ENCODE assay signal across 8 cellular contexts in genomic region chr1:174990382-174990999, GRCh38. TPM values are rescaled to one million over a fixed set of nuclear protein-coding genes. Genes with fewer than 3 reads are reported as not detected.
DNase-seq lines count a peak whose midpoint lies in the region; ATAC-seq and TF ChIP-seq lines count a peak whose summit lies in the region.

No MANE protein-coding gene starts in this region.

- H3K18ac ChIP-seq in mesendoderm (ENCODE audit: low read length): no peak overlapping the region

- ATAC-seq in CD4-positive, alpha-beta T cell (ENCODE audit: poor library complexity): peak; percentile 77
- peak; percentile 91 to 95 for ATAC-seq in naive B cell (ENCODE audit: low read depth in 2 of 2)

- peak overlapping the region; percentile 93 for H3K27ac Mint-ChIP-seq in CD4-positive, alpha-beta T cell
- H3K27ac Mint-ChIP-seq in naive B cell: peak overlapping the region; percentile 83 to 97 (median 93)

- H4K5ac ChIP-seq in mesendoderm (ENCODE audit: low read length): no peak overlapping the region

- TF ChIP-seq CTCF in CD4-positive, alpha-beta T cell (IDR thresholded peaks at IDR 0.05): no peak
- TF ChIP-seq CTCF in HFF-Myc (IDR thresholded peaks at IDR 0.05; ENCODE audit: low read depth, low read length, missing control alignments): no peak

- WGBS in mesendoderm (ENCODE audit: extremely low coverage, insufficient coverage, low lambda C conversion rate): no CpG with 5 or more reads among the region's 6 CpGs

- no peak for DNase-seq in CD4-positive, alpha-beta T cell
- DNase-seq in HFF-Myc (ENCODE audit: extremely low read depth, low read depth) (peak; percentile 59), RKO (ENCODE audit: low spot score) (peak; percentile 84), naive B cell (peak; percentile 20), NCI-H2171 treated with DMSO at 0.1 percent for 48 hours (lab: John Stamatoyannopoulos, UW) (no peak), mesendoderm (no peak), hippocampal formation (lab: John Stamatoyannopoulos, UW) (no peak)

- H3K79me1 ChIP-seq in mesendoderm (ENCODE audit: low read length): no peaks in the 10 kb centered on the region

- no peak overlapping the region for H2BK15ac ChIP-seq in mesendoderm (replicated peaks; ENCODE audit: low read depth)

- H3K4ac ChIP-seq in mesendoderm (ENCODE audit: low read depth, low read length): no peak overlapping the region

- H2AK5ac ChIP-seq in mesendoderm (ENCODE audit: low read length): no peak overlapping the region

- H4K8ac ChIP-seq in mesendoderm (ENCODE audit: low read depth, low read length): no peak overlapping the region

- H3K56ac ChIP-seq in mesendoderm (ENCODE audit: low read length): no peak overlapping the region

- H3K27me3 ChIP-seq in CD4-positive, alpha-beta T cell (ENCODE audit: control insufficient read depth, insufficient read depth, low read length): no peaks in the 10 kb centered on the region
- no peaks in the 10 kb centered on the region for H3K27me3 ChIP-seq in duodenal mucosa (ENCODE audit: control insufficient read depth in 1 of 2, insufficient read depth in 2 of 2, low read length in 2 of 2)
- no peaks in the 10 kb centered on the region for H3K27me3 ChIP-seq in mesendoderm (ENCODE audit: insufficient read depth, low read length, poor library complexity)

- POLR2A ChIA-PET in CD4-positive, alpha-beta T cell (lab: Charles Lee): interaction anchor here (0.7 to 3.6 kb wide), 7 partner anchors 9 to 191 kb away, joined by 3 to 43 read pairs (median 6); partner anchors contain the start of gene CACYBP

- no peak overlapping the region for H2BK5ac ChIP-seq in mesendoderm (ENCODE audit: low read length)

- peak overlapping the region; percentile 70 to 83 for H3K9ac ChIP-seq in duodenal mucosa (ENCODE audit: low read depth in 1 of 2, low read length in 2 of 2)
- H3K9ac ChIP-seq in mesendoderm (ENCODE audit: low read length): no peak overlapping the region

- H3K27ac ChIP-seq in CD4-positive, alpha-beta T cell (ENCODE audit: low read depth, low read length): peak overlapping the region; percentile 32
- H3K27ac ChIP-seq in duodenal mucosa (ENCODE audit: low read depth, low read length) (peak overlapping the region; percentile 28), mesendoderm (ENCODE audit: low read depth, low read length) (no peak overlapping the region)

- peaks cover 35% of the 10 kb centered on the region for H3K36me3 Mint-ChIP-seq in CD4-positive, alpha-beta T cell (ENCODE audit: low read depth)
- H3K36me3 Mint-ChIP-seq in naive B cell: peaks cover 0 to 7% of the 10 kb centered on the region in 2 donors

- H3K4me1 ChIP-seq in duodenal mucosa (ENCODE audit: control insufficient read depth in 1 of 2, insufficient read depth in 2 of 2, low read length in 2 of 2) (peaks cover 6 to 18% of the 10 kb centered on the region in 2 donors), mesendoderm (ENCODE audit: control insufficient read depth, low read depth, low read length) (no peaks in the 10 kb centered on the region)

- H3K9me3 ChIP-seq in CD4-positive, alpha-beta T cell (ENCODE audit: control insufficient read depth, low read length): no peaks in the 10 kb centered on the region
- H3K9me3 ChIP-seq in duodenal mucosa (ENCODE audit: control insufficient read depth in 1 of 2, low read length in 2 of 2): no peaks in the 10 kb centered on the region

- H3K23ac ChIP-seq in mesendoderm (ENCODE audit: low read length): no peak overlapping the region

- CTCF ChIA-PET in CD4-positive, alpha-beta T cell (lab: Charles Lee): interaction anchor here (1.0 kb wide), 1 partner anchor 8 kb away, joined by 3 read pairs; no protein-coding TSS in a partner anchor

- peak overlapping the region; percentile 43 for H3K4me3 ChIP-seq in HFF-Myc (replicated peaks; ENCODE audit: low read depth, low read length)
- peak overlapping the region; percentile 72 to 76 for H3K4me3 ChIP-seq in duodenal mucosa (ENCODE audit: low read depth in 1 of 2, low read length in 2 of 2)
- H3K4me3 ChIP-seq in mesendoderm (ENCODE audit: low read length): no peak overlapping the region

- H3K36me3 ChIP-seq in duodenal mucosa (ENCODE audit: control insufficient read depth in 1 of 2, insufficient read depth in 2 of 2, low read length in 2 of 2) (peaks cover 3 to 5% of the 10 kb centered on the region in 2 donors), mesendoderm (ENCODE audit: control insufficient read depth, insufficient read depth, low read length) (no peaks in the 10 kb centered on the region)

- intact Hi-C loops in CD4-positive, alpha-beta T cell (cut with DNase I, micrococcal nuclease): no loop called here

- no peak overlapping the region for H3K4me2 ChIP-seq in mesendoderm (ENCODE audit: low read length)

- peaks cover 30% of the 10 kb centered on the region for H3K4me1 Mint-ChIP-seq in CD4-positive, alpha-beta T cell (ENCODE audit: low read depth)
- H3K4me1 Mint-ChIP-seq in naive B cell: peaks cover 10 to 17% (median 13%) of the 10 kb centered on the region in 3 donors

- H2BK120ac ChIP-seq in mesendoderm (ENCODE audit: low read depth, low read length): no peak overlapping the region

- no peaks in the 10 kb centered on the region for H3K27me3 Mint-ChIP-seq in CD4-positive, alpha-beta T cell
- no peaks in the 10 kb centered on the region for H3K27me3 Mint-ChIP-seq in naive B cell

- H3K9me3 Mint-ChIP-seq in CD4-positive, alpha-beta T cell: no peaks in the 10 kb centered on the region
- H3K9me3 Mint-ChIP-seq in naive B cell: no peaks in the 10 kb centered on the region

- H3K4me3 Mint-ChIP-seq in CD4-positive, alpha-beta T cell: peak overlapping the region; percentile 82
- H3K4me3 Mint-ChIP-seq in naive B cell: peak overlapping the region; percentile 70 to 90 (median 85)

- no peaks in the 10 kb centered on the region for H3K79me2 ChIP-seq in mesendoderm (ENCODE audit: control insufficient read depth, insufficient read depth, low read length)

RNA-seq across cellular contexts. Expression of gene CACYBP, which starts 9.3 kb away (rescaled TPM):
- 100 to 1,000 TPM; 140 to 146 TPM for total RNA-seq in CD4-positive, alpha-beta T cell
- 100 to 1,000 TPM; 107 to 148 (median 140) TPM for polyA plus RNA-seq in naive B cell (ENCODE audit: low read depth in 6 of 6)
- polyA plus RNA-seq in mesendoderm (2013, experiment 1 of 2): 113 TPM
- 111 TPM for polyA plus RNA-seq in mesendoderm (2013, experiment 2 of 2)

RNA-seq across cellular contexts. Expression of gene MRPS14, which starts 32.7 kb away (rescaled TPM):
- total RNA-seq in CD4-positive, alpha-beta T cell: 1 to 10 TPM; 8.5 to 9.6 TPM
- polyA plus RNA-seq in naive B cell (ENCODE audit: low read depth in 6 of 6): 10 to 100 TPM; 27.9 to 52.5 (median 43.0) TPM
- 52.1 TPM for polyA plus RNA-seq in mesendoderm (2013, experiment 1 of 2)
- polyA plus RNA-seq in mesendoderm (2013, experiment 2 of 2): 50.0 TPM

Comparison
In these comparisons a context has a peak if more than half of its experiments do, and no peak if none do; other contexts are left out.
1. DNase-seq: peak in HFF-Myc (single experiment), RKO (single experiment) and naive B cell (single experiment); none in CD4-positive, alpha-beta T cell (0 of 10), NCI-H2171 treated with DMSO at 0.1 percent for 48 hours (single experiment), mesendoderm (single experiment) and hippocampal formation (0 of 2).